In genomic region chr16:24984101-24984500, GRCh38 we compare ENCODE assay signal across 13 cellular contexts. TPM values are rescaled to one million over a fixed set of nuclear protein-coding genes. Genes with fewer than 3 reads are reported as not detected.
DNase-seq lines count a peak whose midpoint lies in the region; ATAC-seq and TF ChIP-seq lines count a peak whose summit lies in the region.
"Had no signal": no experiment of that assay in that cellular context is flagged by ENCODE, and none has a peak within 500 bp of the region (broad histone marks: within the 10 kb centered on the region; RNA-seq: fewer than 3 reads in every experiment).

No MANE protein-coding gene starts in this region.

- no peak overlapping the region for H3K18ac ChIP-seq in IMR-90 (ENCODE audit: low read depth, low read length)

- intact Hi-C loops in IMR-90 (cut with micrococcal nuclease): no loop called here
- intact Hi-C loops in lower lobe of right lung (cut with DNase I): no loop called here

- in situ Hi-C loops in IMR-90 (cut with MboI; ENCODE audit: low sequenced_read_pairs): no loop called here

- CTCF ChIA-PET in IMR-90 (lab: Yijun Ruan, JAX): no interaction called here

- H3K23ac ChIP-seq in IMR-90 (ENCODE audit: low read depth, low read length): no peak overlapping the region

- peaks cover 32 to 62% of the 10 kb centered on the region in 2 experiments for H3K79me1 ChIP-seq in IMR-90 (ENCODE audit: low read depth in 1 of 2, low read length in 2 of 2)

- ATAC-seq in IMR-90 (ENCODE audit: low read depth) (no peak), lower lobe of right lung (no peak), HG02973 (IDR thresholded peaks at IDR 0.05; ENCODE audit: unreplicated experiment) (no peak)
- no peak for ATAC-seq in activated naive CD8-positive, alpha-beta T cell treated with anti-CD3 and anti-CD28 coated beads, Interleukin-2, amount 50 U/mL, for 24 hours
- ATAC-seq: pancreas had no signal

- no peaks in the 10 kb centered on the region for H3K27me3 Mint-ChIP-seq in activated naive CD8-positive, alpha-beta T cell treated with anti-CD3 and anti-CD28 coated beads, Interleukin-2, amount 50 U/mL, for 24 hours
- H3K27me3 Mint-ChIP-seq: activated CD4-positive, alpha-beta T cell treated with anti-CD3 and anti-CD28 coated beads, Interleukin-2, amount 10 ng/mL, durations not matched to agents 7 days and 5 days; activated naive CD4-positive, alpha-beta T cell treated with anti-CD3 and anti-CD28 coated beads, Interleukin-2, amount 10 ng/mL, durations not matched to agents 7 days and 5 days had no signal

- H2BK5ac ChIP-seq in IMR-90 (ENCODE audit: low read depth, low read length, poor library complexity, severe bottlenecking): no peak overlapping the region

- BruUV-seq in IMR-90 (replicated peaks; lab: Mats Ljungman, UMichigan): no TSS peak

- peak overlapping the region; percentile 21; the same call in 1 of the 2 replicates for H2BK120ac ChIP-seq in IMR-90 (ENCODE audit: low read depth, low read length)

- no peak overlapping the region for H3K14ac ChIP-seq in IMR-90 (replicated peaks; ENCODE audit: low read depth, low read length)

- no peak for TF ChIP-seq POLR2A in IMR-90 (IDR thresholded peaks at IDR 0.05; ENCODE audit: low read depth, low read length)

- peak overlapping the region; percentile 55; the same call in 1 of the 3 replicates for H2BK15ac ChIP-seq in IMR-90 (ENCODE audit: low read depth, low read length)

- H2BK20ac ChIP-seq in IMR-90 (ENCODE audit: low read depth, low read length): peak overlapping the region; percentile 46; the same call in 1 of the 2 replicates

- no peak for TF ChIP-seq RAD21 in IMR-90 (IDR thresholded peaks at IDR 0.05; ENCODE audit: low read length)

- H3K9me3 Mint-ChIP-seq in activated naive CD8-positive, alpha-beta T cell treated with anti-CD3 and anti-CD28 coated beads, Interleukin-2, amount 50 U/mL, for 24 hours: peaks cover 3% of the 10 kb centered on the region

- peaks cover 31% of the 10 kb centered on the region for H3K4me1 ChIP-seq in IMR-90 (ENCODE audit: control insufficient read depth, insufficient read depth, low read length)
- peaks cover 76% of the 10 kb centered on the region for H3K4me1 ChIP-seq in lower lobe of right lung
- peaks cover 40% of the 10 kb centered on the region for H3K4me1 ChIP-seq in stomach smooth muscle (ENCODE audit: control insufficient read depth, insufficient read depth, low read length)

- POLR2A ChIA-PET in IMR-90 (lab: Charles Lee; ENCODE audit: unreplicated experiment): no interaction called here

- no peak overlapping the region for H2AK9ac ChIP-seq in IMR-90 (replicated peaks; ENCODE audit: low read depth, low read length, poor library complexity)

- peak overlapping the region; percentile 83 for H2AK5ac ChIP-seq in IMR-90 (ENCODE audit: low read depth, low read length)

- no peak overlapping the region for H3K4me2 ChIP-seq in IMR-90 (ENCODE audit: low read depth, low read length)

- dilution Hi-C loops in IMR-90 (cut with HindIII; ENCODE audit: low sequenced_read_pairs, unreplicated experiment): no loop called here

- no peaks in the 10 kb centered on the region for H3K36me3 ChIP-seq in IMR-90 (ENCODE audit: control insufficient read depth, insufficient read depth, low read length)
- no peaks in the 10 kb centered on the region for H3K36me3 ChIP-seq in lower lobe of right lung
- H3K36me3 ChIP-seq in stomach smooth muscle (ENCODE audit: control insufficient read depth in 2 of 2, insufficient read depth in 2 of 2, low read length in 2 of 2): no peaks in the 10 kb centered on the region
- H3K36me3 ChIP-seq: pancreas had no signal

- TF ChIP-seq CTCF in IMR-90 (conservative IDR thresholded peaks at IDR 0.05; ENCODE audit: low read depth, low read length) (no peak), lower lobe of right lung (IDR thresholded peaks at IDR 0.05) (no peak)

- H3K9me3 ChIP-seq in IMR-90 (ENCODE audit: control insufficient read depth, insufficient read depth, low read length) (no peaks in the 10 kb centered on the region), lower lobe of right lung (no peaks in the 10 kb centered on the region), stomach smooth muscle (ENCODE audit: control insufficient read depth in 2 of 2, low read length in 2 of 2) (no peaks in the 10 kb centered on the region)
- H3K9me3 ChIP-seq: pancreas had no signal

- H3K27ac ChIP-seq in IMR-90 (ENCODE audit: insufficient read depth, low read length): no peak overlapping the region
- H3K27ac ChIP-seq in lower lobe of right lung: peak overlapping the region; percentile 65
- H3K27ac ChIP-seq in stomach smooth muscle (ENCODE audit: low read length): peak overlapping the region; percentile 18
- H3K27ac ChIP-seq: HL-60 had no signal

- no peak overlapping the region for H3K4me3 Mint-ChIP-seq in activated naive CD8-positive, alpha-beta T cell treated with anti-CD3 and anti-CD28 coated beads, Interleukin-2, amount 50 U/mL, for 24 hours
- H3K4me3 Mint-ChIP-seq: activated CD4-positive, alpha-beta T cell treated with anti-CD3 and anti-CD28 coated beads, Interleukin-2, amount 10 ng/mL, durations not matched to agents 7 days and 5 days; activated naive CD4-positive, alpha-beta T cell treated with anti-CD3 and anti-CD28 coated beads, Interleukin-2, amount 10 ng/mL, durations not matched to agents 7 days and 5 days had no signal

- peaks cover 11% of the 10 kb centered on the region for H4K20me1 ChIP-seq in IMR-90 (ENCODE audit: insufficient read depth, low read length)

- H2AFZ ChIP-seq in IMR-90 (replicated peaks; ENCODE audit: low read length, poor library complexity): no peak overlapping the region

- H3K4ac ChIP-seq in IMR-90 (ENCODE audit: low read depth, low read length): peak overlapping the region; percentile 48; the same call in 1 of the 2 replicates

- no peak overlapping the region for H3K9ac ChIP-seq in IMR-90 (ENCODE audit: low read depth, low read length)
- H3K9ac ChIP-seq in stomach smooth muscle (ENCODE audit: low read length in 2 of 2): no peak overlapping the region

- H3K27me3 ChIP-seq in IMR-90 (ENCODE audit: control insufficient read depth, insufficient read depth, low read length) (no peaks in the 10 kb centered on the region), lower lobe of right lung (ENCODE audit: low read depth) (no peaks in the 10 kb centered on the region), stomach smooth muscle (ENCODE audit: control insufficient read depth in 1 of 2, insufficient read depth in 2 of 2, low read length in 2 of 2) (no peaks in the 10 kb centered on the region)
- H3K27me3 ChIP-seq: pancreas had no signal

- H4K91ac ChIP-seq in IMR-90 (ENCODE audit: insufficient read depth, low read depth, low read length): peak overlapping the region; percentile 21; the same call in 1 of the 2 replicates

- peak overlapping the region; percentile 28 for H3K27ac Mint-ChIP-seq in activated naive CD8-positive, alpha-beta T cell treated with anti-CD3 and anti-CD28 coated beads, Interleukin-2, amount 50 U/mL, for 24 hours
- H3K27ac Mint-ChIP-seq: activated CD4-positive, alpha-beta T cell treated with anti-CD3 and anti-CD28 coated beads, Interleukin-2, amount 10 ng/mL, durations not matched to agents 7 days and 5 days; activated naive CD4-positive, alpha-beta T cell treated with anti-CD3 and anti-CD28 coated beads, Interleukin-2, amount 10 ng/mL, durations not matched to agents 7 days and 5 days had no signal

- H4K8ac ChIP-seq in IMR-90 (ENCODE audit: low read depth in 2 of 2, low read length in 2 of 2): 0 out of 4 replicates have a peak overlapping the region, but pooled peaks of 1 of the 2 experiments have one; percentile 49

- H3K4me1 Mint-ChIP-seq in activated naive CD8-positive, alpha-beta T cell treated with anti-CD3 and anti-CD28 coated beads, Interleukin-2, amount 50 U/mL, for 24 hours: peaks cover 82% of the 10 kb centered on the region

- DNase-seq in IMR-90: no peak
- DNase-seq in activated naive CD8-positive, alpha-beta T cell treated with anti-CD3 and anti-CD28 coated beads, Interleukin-2, amount 50 U/mL, for 24 hours: no peak
- no peak for DNase-seq in lower lobe of right lung
- no peak for DNase-seq in mucosa of gallbladder (ENCODE audit: low spot score)
- no peak for DNase-seq in UCSD-AML1 (lab: John Stamatoyannopoulos, UW; ENCODE audit: unreplicated experiment)
- DNase-seq: activated CD4-positive, alpha-beta T cell treated with anti-CD3 and anti-CD28 coated beads, Interleukin-2, amount 10 ng/mL, durations not matched to agents 7 days and 5 days; activated naive CD4-positive, alpha-beta T cell treated with anti-CD3 and anti-CD28 coated beads, Interleukin-2, amount 10 ng/mL, durations not matched to agents 7 days and 5 days; NCI-H2171; pancreas; stimulated activated naive CD4-positive, alpha-beta T cell had no signal

- H4K5ac ChIP-seq in IMR-90 (ENCODE audit: low read depth, low read length): peak overlapping the region; percentile 34; the same call in 1 of the 2 replicates

- no CpG with 5 or more reads among the region's 13 CpGs for WGBS in IMR-90 (ENCODE audit: extremely low coverage in 2 of 2, insufficient read length in 1 of 2), 2 experiments

- H3K36me3 Mint-ChIP-seq in activated naive CD8-positive, alpha-beta T cell treated with anti-CD3 and anti-CD28 coated beads, Interleukin-2, amount 50 U/mL, for 24 hours (ENCODE audit: low read depth): peaks cover 17% of the 10 kb centered on the region

- no peak overlapping the region for H3K56ac ChIP-seq in IMR-90 (ENCODE audit: extremely low read depth, insufficient read depth, low read length)

- H3K4me3 ChIP-seq in IMR-90 (ENCODE audit: insufficient read depth, low read depth, low read length): no peak overlapping the region
- no peak overlapping the region for H3K4me3 ChIP-seq in lower lobe of right lung
- H3K4me3 ChIP-seq in stomach smooth muscle (ENCODE audit: low read length in 2 of 2): no peak overlapping the region
- H3K4me3 ChIP-seq: pancreas had no signal

- H3K9me1 ChIP-seq in IMR-90 (ENCODE audit: insufficient read depth, low read length): peaks cover 24% of the 10 kb centered on the region

TF ChIP-seq in IMR-90, 13 proteins besides CTCF, POLR2A, EP300 and RAD21 (continues in another document):
- TF ChIP-seq FOS (IDR thresholded peaks at IDR 0.05; ENCODE audit: low read depth, low read length) (no peak), ELK1 (IDR thresholded peaks at IDR 0.05; ENCODE audit: borderline replicate concordance, low read depth, low read length) (no peak), NFE2L2 (IDR thresholded peaks at IDR 0.05; ENCODE audit: low read depth, low read length) (no peak)

RNA-seq across cellular contexts. Expression of gene ARHGAP17, which starts 31.1 kb away (rescaled TPM):
- total RNA-seq in IMR-90 (2012; rRNA removed) (27.6 and 29.4 TPM in 2 replicates), lower lobe of right lung (89.5 TPM), mucosa of gallbladder (72.9 TPM)
- 60.1 and 65.0 TPM in 2 replicates for polyA plus RNA-seq in IMR-90 (2012; rRNA removed)
- polyA plus RNA-seq in IMR-90 (2012; cell fraction: cytosol; rRNA removed): 40.0 and 40.7 TPM in 2 replicates
- polyA plus RNA-seq in IMR-90 (2012; cell fraction: nucleus; rRNA removed; ENCODE audit: low replicate concordance): 81.6 and 132 TPM in 2 replicates
